ENCODE assay signal across 8 cellular contexts in the genomic region with DNA sequence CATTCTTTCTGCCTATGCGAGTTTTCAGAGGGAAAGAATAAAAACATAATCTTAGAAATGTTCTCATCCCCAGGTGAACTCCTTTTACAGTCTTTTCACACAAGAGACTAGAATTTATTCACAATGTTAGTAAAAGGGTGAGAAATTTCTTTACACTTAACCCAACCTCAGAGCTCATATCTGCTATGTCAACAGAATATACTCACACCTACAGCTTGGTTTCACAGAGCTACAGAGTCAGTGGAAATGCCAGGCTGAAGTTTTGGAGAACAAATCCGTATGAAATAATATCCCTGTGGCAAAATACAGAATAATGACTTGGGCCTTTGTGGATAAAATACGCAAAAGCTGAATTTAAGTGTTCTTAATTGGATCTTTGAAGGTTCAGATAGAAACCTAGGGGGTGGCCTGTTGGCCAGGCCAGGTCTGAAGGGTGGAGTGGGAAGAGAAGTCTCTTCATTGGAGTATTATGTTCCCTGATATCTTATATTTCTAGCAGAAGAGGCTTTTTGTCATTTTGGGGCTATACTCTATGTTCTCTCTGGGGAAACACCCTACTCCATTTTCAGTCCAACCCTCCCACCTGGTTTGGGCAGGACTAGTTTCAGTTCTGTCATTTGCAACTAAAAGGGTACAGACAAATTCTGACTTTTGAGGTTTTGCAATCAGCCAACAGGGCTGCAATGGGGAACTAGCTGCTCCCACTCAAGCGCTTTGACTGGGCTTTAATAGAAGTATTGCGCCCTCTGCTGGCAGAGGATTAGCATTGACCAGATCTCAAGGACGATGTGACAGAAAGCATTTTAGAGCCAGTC. TPM values are rescaled to one million over a fixed set of nuclear protein-coding genes. Genes with fewer than 3 reads are reported as not detected.
DNase-seq lines count a peak whose midpoint lies in the region; ATAC-seq, FAIRE-seq and TF ChIP-seq lines count a peak whose summit lies in the region.

No MANE protein-coding gene starts in this region.

- peaks cover 0 to 15% (median 9%) of the 10 kb centered on the region in 4 donors for H3K4me1 ChIP-seq in right lobe of liver

- peak; percentile 85 for FAIRE-seq in colon (lab: Jason Lieb, UNC)

- H3K27ac ChIP-seq in right lobe of liver: peak overlapping the region in 2 of 3 donors; percentile 25 to 69

- H3K27me3 Mint-ChIP-seq in CD14-positive monocyte (ENCODE audit: low read depth in 3 of 3): no peaks in the 10 kb centered on the region

- H3K4me1 Mint-ChIP-seq in CD14-positive monocyte: peaks cover 30% of the 10 kb centered on the region

- intact Hi-C loops in CD14-positive monocyte (cut with micrococcal nuclease) (loop anchor here (1.0 to 10.0 kb wide), 4 partner anchors 74 to 319 kb away; a partner anchor contains a TSS), right lobe of liver (cut with DNase I) (loop anchor here in 1 of 2 donors (10.0 kb wide), 1 partner anchor 87 kb away; no protein-coding TSS in a partner anchor)

- peak overlapping the region in 1 of 2 donors; percentile 26 for H3K4me3 Mint-ChIP-seq in CD14-positive monocyte

- TF ChIP-seq CTCF in CD14-positive monocyte (IDR thresholded peaks at IDR 0.05) (peak; percentile 90), right lobe of liver (IDR thresholded peaks at IDR 0.05) (peak; percentile 91 to 98 (median 94))

- no peaks in the 10 kb centered on the region for H3K9me3 ChIP-seq in right lobe of liver

- peak overlapping the region; percentile 85 to 95 (median 93) for H3K27ac Mint-ChIP-seq in CD14-positive monocyte

- no peaks in the 10 kb centered on the region for H3K27me3 ChIP-seq in right lobe of liver

- no peaks in the 10 kb centered on the region for H3K36me3 ChIP-seq in right lobe of liver

- peaks cover 0 to 2% (median 0%) of the 10 kb centered on the region in 7 donors for H3K9me3 Mint-ChIP-seq in CD14-positive monocyte

- no peak for TF ChIP-seq POLR2A in right lobe of liver (IDR thresholded peaks at IDR 0.05)

- H3K4me3 ChIP-seq in right lobe of liver: no peak overlapping the region

- WGBS in right lobe of liver (ENCODE audit: insufficient coverage, low coverage, low lambda C conversion rate, missing lambda C conversion rate): 29% methylated on average over 6 of the region's 6 CpGs

- no peaks in the 10 kb centered on the region for H3K36me3 Mint-ChIP-seq in CD14-positive monocyte

- ATAC-seq in GM19395 (IDR thresholded peaks at IDR 0.05; ENCODE audit: unreplicated experiment): peak; percentile 99
- ATAC-seq in HG03469 (IDR thresholded peaks at IDR 0.05; ENCODE audit: unreplicated experiment): peak; percentile 96
- ATAC-seq in right lobe of liver: peak; percentile 92 to 95 (median 94)

- DNase-seq in CD14-positive monocyte (ENCODE audit: low spot score) (peak; percentile 90), NCI-H524 treated with DMSO at 0.1 percent for 48 hours (lab: John Stamatoyannopoulos, UW) (peak; percentile 44), right lobe of liver (peak; percentile 66 to 85 (median 72))
- DNase-seq in activated CD4-positive, alpha-beta T cell treated with anti-CD3 and anti-CD28 coated beads for 24 hours (ENCODE audit: low read depth in 2 of 2): peak; percentile 71 to 79
- peak; percentile 77 for DNase-seq in stimulated activated CD8-positive, alpha-beta memory T cell treated with anti-CD3 and anti-CD28 coated beads, Interleukin-12 subunit alpha, Interleukin-12 subunit beta, amount 100 ng/mL, for 1 hour (ENCODE audit: low read depth)

RNA-seq across cellular contexts. Expression of a gene that starts 25.7 kb away (rescaled TPM):
- under 1 TPM; 0.08 to 0.31 TPM for polyA plus RNA-seq in CD14-positive monocyte
- total RNA-seq in right lobe of liver: 1 to 10 TPM in 4 of 6 experiments, under 1 TPM in 2; 0.82 to 1.5 (median 1.2) TPM

RNA-seq across cellular contexts. Expression of a gene that starts 26.0 kb away (rescaled TPM):
- 1 to 10 TPM; 1.2 to 1.8 TPM for polyA plus RNA-seq in CD14-positive monocyte
- total RNA-seq in right lobe of liver: 1 to 10 TPM; 1.3 to 2.3 (median 1.9) TPM
